1 cellular context compared by ENCODE assay signal in genomic region chr19:37468961-37469777, GRCh38.
TF ChIP-seq lines count a peak whose summit lies in the region.

Gene ZNF570, plus strand, starts transcription at chr19:37469356. Its CDS starts 999 bp downstream, at chr19:37470355.

TF ChIP-seq in HepG2, 621 proteins besides CTCF, POLR2A, EP300 and RAD21 (continued from another document and continues in another):
- TF ChIP-seq ARID4A (CRISPR knock-in tag; IDR thresholded peaks at IDR 0.05; ENCODE audit: borderline replicate concordance) (peak; percentile 90; the same call in 1 of the 2 replicates), KDM2A (CRISPR knock-in tag; IDR thresholded peaks at IDR 0.05; ENCODE audit: borderline replicate concordance, low read depth) (peak; percentile 84), SP1 (IDR thresholded peaks at IDR 0.05) (no peak), SP1 (CRISPR knock-in tag; IDR thresholded peaks at IDR 0.05) (no peak; the same call in 1 of the 2 replicates), ZSCAN29 (CRISPR knock-in tag; conservative IDR thresholded peaks at IDR 0.05) (0 out of 2 replicates have a peak, but pooled peaks have one; percentile 67), RAD51 (IDR thresholded peaks at IDR 0.05; ENCODE audit: borderline replicate concordance) (no peak), SUZ12 (IDR thresholded peaks at IDR 0.05; ENCODE audit: low read depth, low read length) (peak; percentile 56), FLYWCH1 (CRISPR knock-in tag; IDR thresholded peaks at IDR 0.05) (no peak), XRCC5 (optimal IDR thresholded peaks at IDR 0.05; ENCODE audit: low read length) (peak; percentile 29), ESRRA (CRISPR knock-in tag; IDR thresholded peaks at IDR 0.05; ENCODE audit: low read depth) (peak; percentile 50; the same call in 1 of the 2 replicates), SETDB1 (CRISPR knock-in tag; IDR thresholded peaks at IDR 0.05; ENCODE audit: borderline replicate concordance) (no peak), KMT2B (CRISPR knock-in tag; IDR thresholded peaks at IDR 0.05) (peak; percentile 84), MEF2D (CRISPR knock-in tag; IDR thresholded peaks at IDR 0.05) (peak; percentile 78; the same call in 1 of the 2 replicates), ZNF256 (CRISPR knock-in tag; conservative IDR thresholded peaks at IDR 0.05) (no peak), HINFP (CRISPR knock-in tag; IDR thresholded peaks at IDR 0.05; ENCODE audit: low read depth) (peak; percentile 41; the same call in 1 of the 2 replicates), GZF1 (CRISPR knock-in tag; IDR thresholded peaks at IDR 0.05) (peak; percentile 63; the same call in 1 of the 2 replicates), ZNF777 (CRISPR knock-in tag; IDR thresholded peaks at IDR 0.05) (peak; percentile 56; the same call in 1 of the 2 replicates), ZNF232 (CRISPR knock-in tag; IDR thresholded peaks at IDR 0.05; ENCODE audit: borderline replicate concordance) (0 out of 2 replicates have a peak, but pooled peaks have one; percentile 38), ZNF230 (CRISPR knock-in tag; IDR thresholded peaks at IDR 0.05) (peak; percentile 83), E2F2 (CRISPR knock-in tag; IDR thresholded peaks at IDR 0.05; ENCODE audit: borderline replicate concordance) (peak; percentile 47; the same call in 1 of the 2 replicates), GLMP (CRISPR knock-in tag; IDR thresholded peaks at IDR 0.05; ENCODE audit: borderline replicate concordance) (no peak), BRCA1 (CRISPR knock-in tag; IDR thresholded peaks at IDR 0.05) (no peak), ZNF703 (CRISPR knock-in tag; IDR thresholded peaks at IDR 0.05; ENCODE audit: borderline replicate concordance) (no peak), ZSCAN31 (CRISPR knock-in tag; IDR thresholded peaks at IDR 0.05; ENCODE audit: low read depth) (peak; percentile 59), ZNF280D (CRISPR knock-in tag; IDR thresholded peaks at IDR 0.05) (peak; percentile 84), CAMTA2 (CRISPR knock-in tag; IDR thresholded peaks at IDR 0.05; ENCODE audit: borderline replicate concordance) (0 out of 2 replicates have a peak, but pooled peaks have one; percentile 82), ELF3 (CRISPR knock-in tag; IDR thresholded peaks at IDR 0.05) (0 out of 2 replicates have a peak, but pooled peaks have one; percentile 56), MATR3 (CRISPR knock-in tag; IDR thresholded peaks at IDR 0.05) (no peak), ZBTB40 (IDR thresholded peaks at IDR 0.05) (no peak; the same call in 1 of the 2 replicates), ZBTB40 (CRISPR knock-in tag; IDR thresholded peaks at IDR 0.05) (peak; percentile 60; the same call in 1 of the 2 replicates), MLXIP (CRISPR knock-in tag; IDR thresholded peaks at IDR 0.05; ENCODE audit: borderline replicate concordance) (no peak), ZNF547 (CRISPR knock-in tag; IDR thresholded peaks at IDR 0.05) (0 out of 2 replicates have a peak, but pooled peaks have one; percentile 27), TBP (CRISPR knock-in tag; IDR thresholded peaks at IDR 0.05) (no peak), MBNL3 (CRISPR knock-in tag; conservative IDR thresholded peaks at IDR 0.05) (no peak), TAF1 (CRISPR knock-in tag; IDR thresholded peaks at IDR 0.05) (peak; percentile 55)
